Comparison of ENCODE assay signal across 20 cellular contexts in the genomic region with DNA sequence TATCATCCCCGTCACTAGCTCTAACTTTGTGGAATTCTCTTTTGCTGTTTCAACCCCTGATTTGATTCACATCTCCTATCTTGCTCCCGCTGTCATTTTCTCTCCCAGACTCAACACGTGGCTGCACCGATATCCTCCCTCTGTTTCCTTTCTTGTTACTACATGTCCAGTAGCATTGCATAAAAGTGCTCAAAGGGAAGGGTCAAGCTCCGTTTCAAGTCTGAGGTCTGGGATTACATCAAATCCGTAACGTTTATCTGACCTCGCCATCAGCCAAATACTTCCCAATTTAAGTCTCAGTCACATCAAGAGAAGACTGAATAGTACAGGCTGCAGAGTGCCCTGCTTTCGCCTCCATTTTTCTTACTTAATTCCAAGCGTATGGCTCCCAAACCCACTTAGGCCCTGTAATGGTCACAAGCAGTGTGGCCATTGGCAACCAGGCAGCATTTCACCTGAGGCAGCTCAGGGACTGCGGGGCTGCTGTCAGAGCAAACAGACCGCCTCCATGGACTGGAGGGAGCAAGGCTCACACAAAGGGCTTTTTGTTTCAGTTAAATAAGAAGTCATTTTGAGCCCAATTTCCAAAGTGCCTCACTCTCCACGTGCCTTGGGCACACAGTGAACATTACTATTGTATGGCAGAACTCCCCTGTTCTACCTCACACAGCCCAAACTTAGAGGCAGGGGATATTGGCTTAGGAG.
DNase-seq lines count a peak whose midpoint lies in the region; ATAC-seq, FAIRE-seq and TF ChIP-seq lines count a peak whose summit lies in the region.
"Had no signal": no experiment of that assay in that cellular context is flagged by ENCODE, and none has a peak within 500 bp of the region (broad histone marks: within the 10 kb centered on the region; RNA-seq: fewer than 3 reads in every experiment).

No MANE protein-coding gene starts in this region.

- H3K27me3 ChIP-seq in H1 (replicated peaks in 1 of 4; ENCODE audit: control insufficient read depth in 3 of 4, extremely low read depth in 1 of 4, insufficient read depth in 3 of 4, low read length in 3 of 4) (no peaks in the 10 kb centered on the region), gastrocnemius medialis (no peaks in the 10 kb centered on the region), mesendoderm (ENCODE audit: insufficient read depth, low read length, poor library complexity) (no peaks in the 10 kb centered on the region)
- H3K27me3 ChIP-seq: heart left ventricle had no signal

- H3K36me3 ChIP-seq in H1 (ENCODE audit: control insufficient read depth in 2 of 4, insufficient read depth in 4 of 4, low read length in 3 of 4) (no peaks in the 10 kb centered on the region), gastrocnemius medialis (no peaks in the 10 kb centered on the region), mesendoderm (ENCODE audit: control insufficient read depth, insufficient read depth, low read length) (no peaks in the 10 kb centered on the region)
- H3K36me3 ChIP-seq: heart left ventricle, prostate gland had no signal

- POLR2A ChIA-PET in H1 (lab: Charles Lee; ENCODE audit: partially characterized antibody) = no interaction called here

- H3K4ac ChIP-seq in H1 (replicated peaks; ENCODE audit: insufficient read length, low read depth, low read length) = no peak overlapping the region
- H3K4ac ChIP-seq in mesendoderm (ENCODE audit: low read depth, low read length) = no peak overlapping the region

- no peak overlapping the region for H3K56ac ChIP-seq in H1 (replicated peaks; ENCODE audit: insufficient read length, low read depth, low read length)
- no peak overlapping the region for H3K56ac ChIP-seq in mesendoderm (ENCODE audit: low read length)

- no peaks in the 10 kb centered on the region for H3K9me3 ChIP-seq in H1 (ENCODE audit: insufficient read depth in 2 of 2, low read depth in 1 of 2, low read length in 1 of 2)
- H3K9me3 ChIP-seq in gastrocnemius medialis = no peaks in the 10 kb centered on the region
- H3K9me3 ChIP-seq: heart left ventricle, prostate gland had no signal

- H2BK12ac ChIP-seq in H1 (ENCODE audit: low read depth, low read length) = no peak overlapping the region

- intact Hi-C loops in gastrocnemius medialis (cut with DNase I; ENCODE audit: low total_unique reads) = no loop called here

- H3K23me2 ChIP-seq in H1 (ENCODE audit: low read depth, low read length) = no peaks in the 10 kb centered on the region

- WGBS in H1 (ENCODE audit: extremely low coverage in 1 of 2, insufficient coverage in 1 of 2, insufficient read length in 1 of 2, insufficient replicate concordance in 2 of 2, low coverage in 1 of 2, low lambda C conversion rate in 2 of 2, missing lambda C conversion rate in 1 of 2), 2 experiments = 85% methylated on average over 13 of the region's 13 CpGs; no CpG with 5 or more reads in 1 of the 2 experiments
- WGBS in mesendoderm (ENCODE audit: extremely low coverage, insufficient coverage, low lambda C conversion rate) = no CpG with 5 or more reads among the region's 13 CpGs

- no peak overlapping the region for H3K14ac ChIP-seq in H1 (ENCODE audit: insufficient read length)

- TF ChIP-seq POLR2A in H1 (IDR thresholded peaks at IDR 0.05; ENCODE audit: control extremely low read depth in 1 of 2, low read depth in 2 of 2, low read length in 2 of 2) (no peak), gastrocnemius medialis (IDR thresholded peaks at IDR 0.05) (no peak)

- peak; percentile 86 for DNase-seq in GF-D8 (lab: John Stamatoyannopoulos, UW)
- DNase-seq in NCI-H526 treated with DMSO at 0.1 percent for 48 hours (lab: John Stamatoyannopoulos, UW) = peak; percentile 30
- DNase-seq in H1 (ENCODE audit: low read depth in 1 of 2, low spot score in 2 of 2) = no peak
- DNase-seq in pons (ENCODE audit: low spot score) = peak; percentile 78
- DNase-seq in HK-2 (ENCODE audit: unreplicated experiment) = no peak
- no peak for DNase-seq in gastrocnemius medialis
- DNase-seq in mesendoderm = no peak
- DNase-seq: activated CD4-positive, alpha-beta T cell treated with anti-CD3 and anti-CD28 coated beads for 36 hours; activated naive CD4-positive, alpha-beta T cell treated with anti-CD3 and anti-CD28 coated beads, Interleukin-2, amount 10 ng/mL, durations not matched to agents 7 days and 5 days; cortex of kidney; heart left ventricle; KBM-7; NCI-H1436; NCI-H446 treated with DMSO at 0.1 percent for 48 hours; RPMI8226; T-helper 17 cell had no signal

- H2AK5ac ChIP-seq in H1 (ENCODE audit: low read depth, low read length) = no peak overlapping the region; the same call in 1 of the 2 replicates
- no peak overlapping the region for H2AK5ac ChIP-seq in mesendoderm (ENCODE audit: low read length)

- H3K23ac ChIP-seq in H1 (ENCODE audit: insufficient read length) (no peak overlapping the region), mesendoderm (ENCODE audit: low read length) (no peak overlapping the region)

- ATAC-seq in HG03025 (IDR thresholded peaks at IDR 0.05; ENCODE audit: low FRiP score, unreplicated experiment) (no peak), gastrocnemius medialis (no peak)
- ATAC-seq: activated CD4-positive, alpha-beta T cell treated with anti-CD3 and anti-CD28 coated beads for 36 hours; T-helper 17 cell had no signal

- 0 out of 7 replicates have a peak overlapping the region, but pooled peaks of 1 of the 4 experiments have one; percentile 21 for H3K9ac ChIP-seq in H1 (replicated peaks in 1 of 4; ENCODE audit: extremely low read depth in 1 of 4, low read depth in 3 of 4, low read length in 3 of 4)
- H3K9ac ChIP-seq in mesendoderm (ENCODE audit: low read length) = no peak overlapping the region

- no peak overlapping the region for H2AFZ ChIP-seq in H1 (ENCODE audit: low read length)

- CTCF ChIA-PET in H1 (lab: Charles Lee; ENCODE audit: partially characterized antibody) = interaction anchor here (0.6 to 2.9 kb wide), 5 partner anchors 15 to 223 kb away, joined by 3 to 11 read pairs (median 3); no protein-coding TSS in a partner anchor

- H4K8ac ChIP-seq in H1 (ENCODE audit: extremely low read depth, insufficient read depth, low read length) (no peak overlapping the region), mesendoderm (ENCODE audit: low read depth, low read length) (no peak overlapping the region)

- TF ChIP-seq CTCF in H1 (IDR thresholded peaks at IDR 0.05; ENCODE audit: control extremely low read depth in 1 of 3, insufficient read depth in 1 of 3, low read depth in 1 of 3, low read length in 3 of 3) (no peak), gastrocnemius medialis (IDR thresholded peaks at IDR 0.05 in 4 of 5, conservative IDR thresholded peaks at IDR 0.05 in 1 of 5) (no peak)

- in situ Hi-C loops in gastrocnemius medialis (cut with MboI; ENCODE audit: low sequenced_read_pairs in 4 of 4) = no loop called here

- no peaks in the 10 kb centered on the region for H4K20me1 ChIP-seq in H1 (replicated peaks in 1 of 2; ENCODE audit: control insufficient read depth in 1 of 2, insufficient read depth in 2 of 2, low read length in 2 of 2)

- no peak overlapping the region for H2BK5ac ChIP-seq in H1 (ENCODE audit: low read depth, low read length)
- no peak overlapping the region for H2BK5ac ChIP-seq in mesendoderm (ENCODE audit: low read length)

- no peak overlapping the region for H3K4me2 ChIP-seq in H1 (ENCODE audit: insufficient read depth in 1 of 2, low read depth in 2 of 2, low read length in 2 of 2)
- no peak overlapping the region for H3K4me2 ChIP-seq in mesendoderm (ENCODE audit: low read length)

- H3K4me3 ChIP-seq in H1 (ENCODE audit: extremely low read depth in 1 of 4, insufficient read depth in 2 of 4, low read depth in 3 of 4, low read length in 4 of 4) (no peak overlapping the region), gastrocnemius medialis (no peak overlapping the region), mesendoderm (ENCODE audit: low read length) (no peak overlapping the region)
- H3K4me3 ChIP-seq: heart left ventricle, prostate gland had no signal

- no peak for TF ChIP-seq RAD21 in H1 (IDR thresholded peaks at IDR 0.05 in 1 of 2, conservative IDR thresholded peaks at IDR 0.05 in 1 of 2; ENCODE audit: low read depth in 2 of 2, low read length in 2 of 2)

- no peak overlapping the region for H3K27ac ChIP-seq in H1 (ENCODE audit: low read depth, low read length)
- H3K27ac ChIP-seq in gastrocnemius medialis = no peak overlapping the region
- H3K27ac ChIP-seq in mesendoderm (ENCODE audit: low read depth, low read length) = no peak overlapping the region
- H3K27ac ChIP-seq: heart left ventricle, prostate gland had no signal

- H2BK20ac ChIP-seq in H1 (ENCODE audit: low read length) = no peak overlapping the region

- H2BK120ac ChIP-seq in H1 (replicated peaks; ENCODE audit: low read depth, low read length) = no peak overlapping the region
- no peak overlapping the region for H2BK120ac ChIP-seq in mesendoderm (ENCODE audit: low read depth, low read length)

- H2BK15ac ChIP-seq in H1 (ENCODE audit: low read length) (no peak overlapping the region), mesendoderm (replicated peaks; ENCODE audit: low read depth) (no peak overlapping the region)

- no peak for TF ChIP-seq EP300 in H1 (IDR thresholded peaks at IDR 0.05; ENCODE audit: borderline replicate concordance in 1 of 2, low read depth in 2 of 2, low read length in 2 of 2)

- no peak for FAIRE-seq in H1 (lab: Jason Lieb, UNC)
- FAIRE-seq: D721Med, keratinocyte had no signal

- H3K4me1 ChIP-seq in H1 (replicated peaks in 1 of 4; ENCODE audit: control insufficient read depth in 3 of 4, insufficient read depth in 4 of 4, low read length in 3 of 4) (no peaks in the 10 kb centered on the region), gastrocnemius medialis (no peaks in the 10 kb centered on the region), mesendoderm (ENCODE audit: control insufficient read depth, low read depth, low read length) (no peaks in the 10 kb centered on the region)
- H3K4me1 ChIP-seq: prostate gland had no signal

- H3K79me2 ChIP-seq in H1 (ENCODE audit: control insufficient read depth in 1 of 2, insufficient read depth in 2 of 2, low read length in 2 of 2) = no peaks in the 10 kb centered on the region
- no peaks in the 10 kb centered on the region for H3K79me2 ChIP-seq in mesendoderm (ENCODE audit: control insufficient read depth, insufficient read depth, low read length)

- H4K5ac ChIP-seq in H1 (ENCODE audit: insufficient read length, low read depth, low read length) (no peak overlapping the region), mesendoderm (ENCODE audit: low read length) (no peak overlapping the region)

- H3K79me1 ChIP-seq in H1 (ENCODE audit: low read depth, low read length) (no peaks in the 10 kb centered on the region), mesendoderm (ENCODE audit: low read length) (no peaks in the 10 kb centered on the region)

- H4K91ac ChIP-seq in H1 (replicated peaks; ENCODE audit: insufficient read length, low read length) = peak overlapping the region; percentile 0

- no peak overlapping the region for H3K18ac ChIP-seq in H1 (ENCODE audit: extremely low read depth, low read length)
- no peak overlapping the region for H3K18ac ChIP-seq in mesendoderm (ENCODE audit: low read length)

TF ChIP-seq in H1, 55 proteins besides CTCF, POLR2A, EP300 and RAD21 (continues in another document):
- TF ChIP-seq SIX5 (IDR thresholded peaks at IDR 0.05; ENCODE audit: low read depth, low read length) = no peak

Comparison
In these comparisons a context has a peak if more than half of its experiments do, and no peak if none do; other contexts are left out.
1. DNase-seq: peak in GF-D8 (single experiment), NCI-H526 treated with DMSO at 0.1 percent for 48 hours (single experiment) and pons (single experiment); none in H1 (0 of 2), HK-2 (single experiment), gastrocnemius medialis (0 of 2) and mesendoderm (single experiment).